In the genomic region with DNA sequence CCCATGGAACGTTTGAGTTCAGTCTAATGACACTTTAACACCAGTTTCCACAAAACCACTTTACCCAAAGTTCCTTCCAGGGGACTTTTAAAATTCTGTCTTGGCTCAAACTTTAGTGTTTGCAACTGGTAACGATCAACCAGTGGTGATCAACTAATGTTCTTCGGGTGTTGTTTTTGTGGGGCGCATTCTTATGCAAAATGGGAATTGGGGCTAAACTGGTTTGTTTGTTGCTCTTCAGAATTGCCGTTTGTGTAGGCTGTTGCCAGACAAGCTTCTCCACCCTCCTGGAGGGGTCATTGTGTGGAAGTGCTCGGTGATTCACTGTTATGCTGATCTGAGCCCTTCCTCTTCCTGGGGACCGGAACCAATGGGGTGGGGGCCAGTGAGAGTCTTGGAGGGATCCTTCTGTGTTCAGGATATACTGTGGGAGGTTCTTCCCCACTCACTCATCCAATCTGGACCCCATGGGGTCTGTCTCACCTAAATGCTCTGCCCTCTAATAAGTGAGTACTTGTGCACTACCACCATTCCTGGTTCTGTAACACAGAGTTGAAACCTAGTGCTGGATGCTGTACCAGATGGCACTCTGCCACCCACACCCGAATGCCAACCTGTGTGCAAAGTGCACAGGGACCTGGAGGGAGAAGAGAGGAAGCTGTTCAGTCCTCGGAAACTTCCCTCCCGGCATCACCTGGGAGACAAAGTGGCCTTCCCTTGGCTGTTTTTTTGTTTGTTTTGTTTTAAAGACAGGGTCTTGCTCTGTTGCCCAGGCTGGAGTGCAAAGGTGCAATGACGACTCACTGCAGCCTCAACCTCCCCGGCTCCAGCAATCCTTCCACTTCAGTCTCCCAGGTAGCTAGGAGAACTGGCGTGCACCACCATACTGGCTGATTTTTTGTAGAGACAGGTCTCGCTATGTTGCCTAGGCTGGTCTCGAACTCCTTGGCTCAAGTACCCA, we compare ENCODE assay signal across 8 cellular contexts. TPM values are rescaled to one million over a fixed set of nuclear protein-coding genes. Genes with fewer than 3 reads are reported as not detected.
DNase-seq lines count a peak whose midpoint lies in the region; FAIRE-seq and TF ChIP-seq lines count a peak whose summit lies in the region.

No MANE protein-coding gene starts in this region.

- H3K4me1 ChIP-seq in vagina, result peaks cover 21% of the 10 kb centered on the region

- peaks cover 25% of the 10 kb centered on the region for H3K36me3 Mint-ChIP-seq in T-helper 1 cell treated with Interleukin-12 subunit alpha and Interleukin-12 subunit beta and Interleukin-4 antibody, amounts not matched to agents 30 μg/mL and 1 μg/mL, for 36 hours (ENCODE audit: low read depth)

- TF ChIP-seq CTCF in epithelial cell of proximal tubule (conservative IDR thresholded peaks at IDR 0.05; ENCODE audit: low read depth, low read length) (no peak), vagina (IDR thresholded peaks at IDR 0.05) (no peak)

- H3K27ac Mint-ChIP-seq in T-helper 1 cell treated with Interleukin-12 subunit alpha and Interleukin-12 subunit beta and Interleukin-4 antibody, amounts not matched to agents 30 μg/mL and 1 μg/mL, for 36 hours, result peak overlapping the region; percentile 97

- intact Hi-C loops in vagina (cut with DNase I), result no loop called here

- TF ChIP-seq POLR2A in H54 (IDR thresholded peaks at IDR 0.05; ENCODE audit: low read depth, low read length), result no peak
- no peak for TF ChIP-seq POLR2A in vagina (IDR thresholded peaks at IDR 0.05)

- H3K9me3 Mint-ChIP-seq in T-helper 1 cell treated with Interleukin-12 subunit alpha and Interleukin-12 subunit beta and Interleukin-4 antibody, amounts not matched to agents 30 μg/mL and 1 μg/mL, for 36 hours, result no peaks in the 10 kb centered on the region

- peak overlapping the region; percentile 63 for H3K4me3 ChIP-seq in epithelial cell of proximal tubule (ENCODE audit: low read depth, low read length)
- H3K4me3 ChIP-seq in vagina, result peak overlapping the region in 1 of 2 donors; percentile 48

- no peaks in the 10 kb centered on the region for H3K36me3 ChIP-seq in vagina

- no peaks in the 10 kb centered on the region for H3K27me3 ChIP-seq in vagina

- H3K27me3 Mint-ChIP-seq in T-helper 1 cell treated with Interleukin-12 subunit alpha and Interleukin-12 subunit beta and Interleukin-4 antibody, amounts not matched to agents 30 μg/mL and 1 μg/mL, for 36 hours (ENCODE audit: low read depth), result no peaks in the 10 kb centered on the region

- H3K9me3 ChIP-seq in vagina, result no peaks in the 10 kb centered on the region

- peak; percentile 76 for FAIRE-seq in H54 (lab: Jason Lieb, UNC)

- H3K4me1 Mint-ChIP-seq in T-helper 1 cell treated with Interleukin-12 subunit alpha and Interleukin-12 subunit beta and Interleukin-4 antibody, amounts not matched to agents 30 μg/mL and 1 μg/mL, for 36 hours (ENCODE audit: low read depth), result peaks cover 68% of the 10 kb centered on the region

- DNase-seq in H54 (ENCODE audit: insufficient read length, low spot score) (peak; percentile 94), epithelial cell of proximal tubule (ENCODE audit: low read depth) (no peak), pulmonary artery endothelial cell (ENCODE audit: low read depth, low spot score) (peak; percentile 55), NCI-H146 (lab: John Stamatoyannopoulos, UW) (no peak), NCI-H2227 treated with DMSO at 0.1 percent for 48 hours (lab: John Stamatoyannopoulos, UW) (no peak), vagina (ENCODE audit: extremely low spot score in 2 of 2) (no peak), NCI-H345 (lab: John Stamatoyannopoulos, UW) (no peak)

- H3K27ac ChIP-seq in vagina, result no peak overlapping the region

- H3K4me3 Mint-ChIP-seq in T-helper 1 cell treated with Interleukin-12 subunit alpha and Interleukin-12 subunit beta and Interleukin-4 antibody, amounts not matched to agents 30 μg/mL and 1 μg/mL, for 36 hours, result peak overlapping the region; percentile 98

RNA-seq across cellular contexts. Expression of a gene that starts 2.1 kb away (rescaled TPM):
- total RNA-seq in epithelial cell of proximal tubule, result 75.6 and 98.0 TPM in 2 replicates
- total RNA-seq in pulmonary artery endothelial cell, result 66.2 and 68.0 TPM in 2 replicates
- 5.2 TPM for total RNA-seq in vagina

RNA-seq across cellular contexts. Expression of a gene that starts 46.4 kb away (rescaled TPM):
- total RNA-seq in epithelial cell of proximal tubule (287 and 348 TPM in 2 replicates), pulmonary artery endothelial cell (163 and 274 TPM in 2 replicates), vagina (222 TPM)

RNA-seq across cellular contexts. Expression of a gene that starts 47.4 kb away (rescaled TPM):
- total RNA-seq in epithelial cell of proximal tubule, result 139 and 151 TPM in 2 replicates
- 157 and 179 TPM in 2 replicates for total RNA-seq in pulmonary artery endothelial cell
- total RNA-seq in vagina, result 52.1 TPM

Comparison
In these comparisons a context has a peak if more than half of its experiments do, and no peak if none do; other contexts are left out.
1. DNase-seq: peak in H54 (single experiment) and pulmonary artery endothelial cell (single experiment); none in epithelial cell of proximal tubule (single experiment), NCI-H146 (single experiment), NCI-H2227 treated with DMSO at 0.1 percent for 48 hours (single experiment), vagina (0 of 2) and NCI-H345 (single experiment).
2. RNA of a gene that starts 2.1 kb away (total RNA-seq): 75.6 to 98.0 TPM in epithelial cell of proximal tubule and 66.2 to 68.0 TPM in pulmonary artery endothelial cell; 5.2 TPM in vagina (single experiment); every median in the first group is over 10 times any median in the second.